ENCODE assay signal across 9 cellular contexts in genomic region chr9:129561594-129562281, GRCh38. TPM values are rescaled to one million over a fixed set of nuclear protein-coding genes. Genes with fewer than 3 reads are reported as not detected.
A peak's percentile ranks its signal among the peaks of the same experiment; 100 is the strongest.
DNase-seq lines count a peak whose midpoint lies in the region; ATAC-seq and TF ChIP-seq lines count a peak whose summit lies in the region.
"Had no signal": no experiment of that assay in that cellular context is flagged by ENCODE, and none has a peak within 500 bp of the region (broad histone marks: within the 10 kb centered on the region; RNA-seq: fewer than 3 reads in every experiment).

No MANE protein-coding gene starts in this region.

- H3K27ac ChIP-seq in HCT116 (ENCODE audit: low read depth, low read length) = peak overlapping the region; percentile 47
- peak overlapping the region; percentile 59 for H3K27ac ChIP-seq in rectal smooth muscle tissue (ENCODE audit: low read depth, low read length)
- no peak overlapping the region for H3K27ac ChIP-seq in foreskin keratinocyte
- no peak overlapping the region for H3K27ac ChIP-seq in coronary artery

- TF ChIP-seq CTCF in HCT116 (IDR thresholded peaks at IDR 0.05 in 2 of 3, conservative IDR thresholded peaks at IDR 0.05 in 1 of 3; ENCODE audit: borderline replicate concordance in 1 of 3, insufficient read depth in 1 of 3, low read depth in 2 of 3, low read length in 2 of 3) = no peak
- no peak for TF ChIP-seq CTCF in foreskin keratinocyte (conservative IDR thresholded peaks at IDR 0.05)
- TF ChIP-seq CTCF in coronary artery (IDR thresholded peaks at IDR 0.05) = no peak

- ATAC-seq in HCT116 = no peak
- no peak for ATAC-seq in foreskin keratinocyte
- no peak for ATAC-seq in GM18498 (IDR thresholded peaks at IDR 0.05; ENCODE audit: unreplicated experiment)

- H3K36me3 ChIP-seq in HCT116 (ENCODE audit: control insufficient read depth in 1 of 2, insufficient read depth in 2 of 2, low read length in 2 of 2) (no peaks in the 10 kb centered on the region), rectal smooth muscle tissue (ENCODE audit: control insufficient read depth, insufficient read depth, low read length) (no peaks in the 10 kb centered on the region)

- H3K4me1 ChIP-seq in HCT116 (ENCODE audit: control insufficient read depth in 1 of 2, insufficient read depth in 2 of 2, low read length in 2 of 2) (peaks cover 77 to 90% of the 10 kb centered on the region in 2 experiments), rectal smooth muscle tissue (ENCODE audit: control insufficient read depth, insufficient read depth, low read length) (peaks cover 8% of the 10 kb centered on the region), foreskin keratinocyte (no peaks in the 10 kb centered on the region)

- no peaks in the 10 kb centered on the region for H3K9me2 ChIP-seq in HCT116 (ENCODE audit: insufficient read depth)

- DNase-seq in HCT116 (ENCODE audit: low read depth, low spot score) (no peak), NCI-H774 (lab: John Stamatoyannopoulos, UW) (peak; percentile 14), iris pigment epithelial cell (ENCODE audit: low read depth) (peak; percentile 72), foreskin keratinocyte (no peak), coronary artery (ENCODE audit: low spot score) (no peak)
- DNase-seq: activated T-cell treated with anti-CD3 and anti-CD28 coated beads, Interleukin-2, amount 50 U/mL, for 1 hour had no signal

- POLR2A ChIA-PET in HCT116 (lab: Charles Lee) = interaction anchor here (0.9 kb wide), 1 partner anchor 65 kb away, joined by 3 read pairs; no protein-coding TSS in a partner anchor

- H3K79me2 ChIP-seq in HCT116 (ENCODE audit: insufficient read depth, low read length) = no peaks in the 10 kb centered on the region

- RAD21 ChIA-PET in HCT116 (lab: Charles Lee; ENCODE audit: low non-redundant PET in 1 of 2, low total read pairs in 2 of 2, uncharacterized antibody in 2 of 2, unreplicated experiment in 2 of 2) = no interaction called here

- H3K4me2 ChIP-seq in HCT116 (ENCODE audit: low read length) = 0 out of 2 replicates have a peak overlapping the region, but pooled peaks have one; percentile 21

- no peak overlapping the region for H3K4me3 ChIP-seq in HCT116 (replicated peaks in 1 of 2; ENCODE audit: low read depth in 1 of 2, low read length in 2 of 2)
- no peak overlapping the region for H3K4me3 ChIP-seq in rectal smooth muscle tissue (ENCODE audit: low read length)
- no peak overlapping the region for H3K4me3 ChIP-seq in coronary artery

- H3K9ac ChIP-seq in HCT116 (ENCODE audit: low read length) (peak overlapping the region; percentile 11; the same call in 1 of the 2 replicates), rectal smooth muscle tissue (ENCODE audit: low read length) (peak overlapping the region; percentile 45)

- no peak overlapping the region for H2AFZ ChIP-seq in HCT116 (ENCODE audit: low read depth, low read length, poor library complexity, severe bottlenecking)

- CTCF ChIA-PET in HCT116 (lab: Charles Lee) = no interaction called here

- H3K27me3 ChIP-seq in HCT116 (ENCODE audit: insufficient read depth, low read length) (no peaks in the 10 kb centered on the region), rectal smooth muscle tissue (ENCODE audit: control insufficient read depth, insufficient read depth, low read length) (no peaks in the 10 kb centered on the region), foreskin keratinocyte (no peaks in the 10 kb centered on the region)

- intact Hi-C loops in HCT116 (cut with micrococcal nuclease) = no loop called here

- no peaks in the 10 kb centered on the region for H3K9me3 ChIP-seq in HCT116 (ENCODE audit: control insufficient read depth in 1 of 2, insufficient read depth in 1 of 2, low read depth in 1 of 2, low read length in 2 of 2)

- no peak for TF ChIP-seq RAD21 in HCT116 (IDR thresholded peaks at IDR 0.05; ENCODE audit: low read depth)

- no peaks in the 10 kb centered on the region for H4K20me1 ChIP-seq in HCT116 (ENCODE audit: insufficient read depth)

- no TSS peak for BruUV-seq in HCT116 (replicated peaks; lab: Mats Ljungman, UMichigan)

- no peak for TF ChIP-seq POLR2A in HCT116 (IDR thresholded peaks at IDR 0.05; ENCODE audit: borderline replicate concordance, extremely low read depth, insufficient read depth, insufficient read length)

TF ChIP-seq in HCT116, 20 proteins besides CTCF, POLR2A, EP300 and RAD21:
- no peak for TF ChIP-seq POLR2AphosphoS5 (IDR thresholded peaks at IDR 0.05; ENCODE audit: low read depth, low read length)
- TF ChIP-seq TCF7L2 (IDR thresholded peaks at IDR 0.05; ENCODE audit: borderline replicate concordance, extremely low read depth, insufficient read depth, insufficient read length) = no peak
- no peak for TF ChIP-seq ZBTB33 (IDR thresholded peaks at IDR 0.05; ENCODE audit: extremely low read depth, insufficient replicate concordance, low read length)
- TF ChIP-seq EGR1 (IDR thresholded peaks at IDR 0.05; ENCODE audit: low read depth) = no peak
- TF ChIP-seq CBX3 (IDR thresholded peaks at IDR 0.05; ENCODE audit: low read depth) = no peak
- TF ChIP-seq EZH2 (IDR thresholded peaks at IDR 0.05) = no peak
- no peak for TF ChIP-seq YY1 (IDR thresholded peaks at IDR 0.05; ENCODE audit: extremely low read depth, insufficient replicate concordance, low read depth, low read length)
- TF ChIP-seq ELF1 (IDR thresholded peaks at IDR 0.05; ENCODE audit: borderline replicate concordance, low read depth) = no peak
- no peak for TF ChIP-seq SRF (IDR thresholded peaks at IDR 0.05; ENCODE audit: low read depth)
- no peak for TF ChIP-seq ZFX (IDR thresholded peaks at IDR 0.05)
- TF ChIP-seq ATF3 (IDR thresholded peaks at IDR 0.05) = no peak
- no peak for TF ChIP-seq CEBPB (IDR thresholded peaks at IDR 0.05; ENCODE audit: low read depth)
TF ChIP-seq in HCT116: peak in this region for 0.

RNA-seq across cellular contexts. Expression of gene C9orf50, which starts 59.2 kb away (rescaled TPM):
- total RNA-seq in HCT116 (2021; ENCODE audit: unreplicated experiment) (not detected), foreskin keratinocyte (not detected in 2 replicates)
- not detected in 2 replicates for polyA plus RNA-seq in HCT116 (2012)
- not detected in 2 replicates for polyA plus RNA-seq in foreskin keratinocyte
- total RNA-seq: mononuclear cell had no signal

Comparison
In these comparisons a context has a peak if more than half of its experiments do, and no peak if none do; other contexts are left out.
1. DNase-seq: peak in NCI-H774 (single experiment) and iris pigment epithelial cell (single experiment); none in HCT116 (single experiment), foreskin keratinocyte (0 of 2) and coronary artery (single experiment).
2. H3K27ac ChIP-seq: peak in HCT116 (single experiment) and rectal smooth muscle tissue (single experiment); none in foreskin keratinocyte (single experiment) and coronary artery (0 of 2).